Comparison of ENCODE assay signal across 1 cellular context in the genomic region with DNA sequence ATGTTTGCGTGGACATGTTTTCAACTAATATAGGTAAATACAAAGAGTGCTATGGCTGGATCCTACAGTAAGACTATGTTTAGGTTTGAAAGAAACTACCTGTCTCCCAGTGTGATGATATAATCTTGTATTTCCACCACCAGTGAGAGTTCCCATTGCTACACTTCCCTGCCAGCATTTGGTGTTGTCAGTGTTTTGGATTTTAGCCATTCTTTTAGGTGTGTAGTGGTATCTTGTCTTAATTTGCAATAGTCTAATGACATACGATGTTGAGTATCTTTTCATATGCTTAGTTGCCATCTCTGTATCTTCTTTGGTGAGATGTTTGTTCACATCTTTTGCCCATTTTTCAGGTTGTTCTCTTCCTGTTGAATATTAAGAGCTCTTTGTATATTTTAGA.
TF ChIP-seq lines count a peak whose summit lies in the region.

No MANE protein-coding gene starts in this region.

TF ChIP-seq in HepG2, 621 proteins besides CTCF, POLR2A, EP300 and RAD21:
- peak; percentile 82; the same call in 1 of the 2 replicates for TF ChIP-seq ZNF816 (CRISPR knock-in tag; IDR thresholded peaks at IDR 0.05; ENCODE audit: borderline replicate concordance)
- TF ChIP-seq ZNF7 (CRISPR knock-in tag; IDR thresholded peaks at IDR 0.05): peak; percentile 89; the same call in 1 of the 2 replicates
- TF ChIP-seq ATF7 (IDR thresholded peaks at IDR 0.05): no peak
- no peak for TF ChIP-seq ATF7 (CRISPR knock-in tag; IDR thresholded peaks at IDR 0.05)
